ENCODE assay signal across 8 cellular contexts in genomic region chr1:200971955-200972711, GRCh38. TPM values are rescaled to one million over a fixed set of nuclear protein-coding genes. Genes with fewer than 3 reads are reported as not detected.
DNase-seq lines count a peak whose midpoint lies in the region; ATAC-seq, FAIRE-seq and TF ChIP-seq lines count a peak whose summit lies in the region.

No MANE protein-coding gene starts in this region.

- no peak overlapping the region for H3K9ac ChIP-seq in DND-41 (ENCODE audit: low read depth, low read length)
- no peak overlapping the region for H3K9ac ChIP-seq in Loucy (ENCODE audit: low read depth, low read length, poor library complexity, severe bottlenecking)
- H3K9ac ChIP-seq in astrocyte (ENCODE audit: low read length), result no peak overlapping the region

- no peak overlapping the region for H3K4me3 ChIP-seq in DND-41 (ENCODE audit: low read depth in 1 of 2, low read length in 2 of 2)
- H3K4me3 ChIP-seq in Loucy (ENCODE audit: low read length, poor library complexity, severe bottlenecking), result no peak overlapping the region
- H3K4me3 ChIP-seq in astrocyte (ENCODE audit: insufficient read depth, low read depth, low read length), result no peak overlapping the region

- ATAC-seq in DND-41 (ENCODE audit: insufficient read depth, low read depth) (peak; percentile 43; the same call in 2 of the 3 replicates), HG03457 (IDR thresholded peaks at IDR 0.05; ENCODE audit: unreplicated experiment) (no peak), HG03460 (IDR thresholded peaks at IDR 0.05; ENCODE audit: unreplicated experiment) (no peak)

- H3K27ac ChIP-seq in DND-41 (ENCODE audit: low read length) (no peak overlapping the region), astrocyte (ENCODE audit: low read depth, low read length) (no peak overlapping the region)

- H3K9me2 ChIP-seq in Loucy (replicated peaks; ENCODE audit: low read depth, low read length), result no peaks in the 10 kb centered on the region

- H3K36me3 ChIP-seq in DND-41 (ENCODE audit: insufficient read depth, low read length), result peaks cover 66% of the 10 kb centered on the region
- peaks cover 28% of the 10 kb centered on the region; the same call in 1 of the 2 replicates for H3K36me3 ChIP-seq in Loucy (ENCODE audit: insufficient read depth, low read length)
- H3K36me3 ChIP-seq in astrocyte (ENCODE audit: insufficient read depth, low read length), result no peaks in the 10 kb centered on the region

- H3F3A ChIP-seq in Loucy (ENCODE audit: low read depth), result no peaks in the 10 kb centered on the region

- TF ChIP-seq CTCF in DND-41 (IDR thresholded peaks at IDR 0.05; ENCODE audit: borderline replicate concordance, extremely low read depth, low read length, poor library complexity, severe bottlenecking) (peak; percentile 73), Loucy (conservative IDR thresholded peaks at IDR 0.05; ENCODE audit: low read length) (peak; percentile 75), astrocyte (IDR thresholded peaks at IDR 0.05; ENCODE audit: insufficient read depth, low read depth, low read length) (peak; percentile 53)

- no peak overlapping the region for H3K27ac Mint-ChIP-seq in astrocyte (ENCODE audit: unreplicated experiment)

- H3K27me3 Mint-ChIP-seq in astrocyte (ENCODE audit: low read depth, unreplicated experiment), result peaks cover 7% of the 10 kb centered on the region

- H2AFZ ChIP-seq in DND-41 (ENCODE audit: low read depth, low read length) (no peak overlapping the region), Loucy (ENCODE audit: low read length) (no peak overlapping the region), astrocyte (ENCODE audit: low read depth, low read length) (no peak overlapping the region)

- H3K9me3 Mint-ChIP-seq in astrocyte (ENCODE audit: unreplicated experiment), result no peaks in the 10 kb centered on the region

- H3K4me1 Mint-ChIP-seq in astrocyte (ENCODE audit: low read depth, unreplicated experiment), result no peaks in the 10 kb centered on the region

- H3K27me3 ChIP-seq in DND-41 (ENCODE audit: insufficient read depth, low read length, poor library complexity) (no peaks in the 10 kb centered on the region), Loucy (ENCODE audit: insufficient read depth, low read length, poor library complexity, severe bottlenecking) (no peaks in the 10 kb centered on the region), astrocyte (ENCODE audit: insufficient read depth, low read length) (no peaks in the 10 kb centered on the region)

- peaks cover 14% of the 10 kb centered on the region for H4K20me1 ChIP-seq in DND-41 (ENCODE audit: insufficient read depth, low read length)
- no peaks in the 10 kb centered on the region for H4K20me1 ChIP-seq in Loucy (ENCODE audit: insufficient read depth, low read length, poor library complexity, severe bottlenecking)
- no peaks in the 10 kb centered on the region for H4K20me1 ChIP-seq in astrocyte (ENCODE audit: insufficient read depth, low read length)

- H3K79me2 ChIP-seq in DND-41 (ENCODE audit: insufficient read depth, low read length) (no peaks in the 10 kb centered on the region), Loucy (ENCODE audit: insufficient read depth, low read length) (no peaks in the 10 kb centered on the region), astrocyte (ENCODE audit: insufficient read depth, low read length) (no peaks in the 10 kb centered on the region)

- H3K4me2 ChIP-seq in DND-41 (ENCODE audit: insufficient read depth, low read length), result no peak overlapping the region
- H3K4me2 ChIP-seq in Loucy (ENCODE audit: low read depth, low read length, poor library complexity, severe bottlenecking), result no peak overlapping the region
- peak overlapping the region; percentile 30 for H3K4me2 ChIP-seq in astrocyte (ENCODE audit: low read length)

- no peaks in the 10 kb centered on the region for H3K9me3 ChIP-seq in DND-41 (ENCODE audit: insufficient read depth, low read length, severe bottlenecking)
- no peaks in the 10 kb centered on the region for H3K9me3 ChIP-seq in Loucy (ENCODE audit: insufficient read depth, low read depth, low read length)
- H3K9me3 ChIP-seq in astrocyte (ENCODE audit: insufficient read depth, low read depth, low read length), result no peaks in the 10 kb centered on the region

- H3K36me3 Mint-ChIP-seq in astrocyte (ENCODE audit: low read depth, unreplicated experiment), result peaks cover 1% of the 10 kb centered on the region

- no peak for FAIRE-seq in astrocyte (lab: Jason Lieb, UNC)

- DNase-seq in DND-41 (peak; percentile 61), T follicular helper cell (ENCODE audit: low read depth) (peak; percentile 51), astrocyte (ENCODE audit: low read depth) (no peak), hypothalamus (lab: John Stamatoyannopoulos, UW) (peak in 45 of 51 donors; percentile 7 to 75 (median 52)), smooth muscle cell of the brain vasculature (ENCODE audit: low read depth, low spot score) (peak; percentile 18)

- H3K4me1 ChIP-seq in DND-41 (ENCODE audit: insufficient read depth, low read length) (no peaks in the 10 kb centered on the region), Loucy (ENCODE audit: insufficient read depth, low read length, poor library complexity, severe bottlenecking) (peaks cover 4% of the 10 kb centered on the region), astrocyte (ENCODE audit: insufficient read depth, low read length) (no peaks in the 10 kb centered on the region)

- H3K4me3 Mint-ChIP-seq in astrocyte (ENCODE audit: unreplicated experiment), result no peak overlapping the region

RNA-seq across cellular contexts. Expression of gene KIF21B, which starts 51.4 kb away (rescaled TPM):
- total RNA-seq in astrocyte, result 4.7 and 5.6 TPM in 2 replicates
